ENCODE assay signal across 28 cellular contexts in the genomic region with DNA sequence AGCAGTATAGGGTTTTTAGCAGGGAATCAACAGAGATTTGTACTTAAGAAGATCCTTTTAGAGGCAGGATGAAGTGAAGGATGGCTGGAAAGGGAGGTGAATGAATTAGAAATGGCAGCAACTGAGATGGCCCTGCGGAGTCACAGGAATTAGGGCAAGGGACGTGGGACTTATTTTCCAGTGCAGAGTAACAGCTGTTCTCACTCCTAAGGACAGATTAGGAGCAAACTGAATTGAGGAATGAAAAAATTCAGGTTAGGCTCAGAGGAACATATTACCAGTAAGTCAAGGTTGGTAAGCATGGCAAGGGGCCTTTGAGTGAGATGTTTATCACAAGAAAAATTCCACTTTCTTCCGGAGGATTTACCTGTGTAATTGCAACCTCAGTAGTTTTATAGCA. TPM values are rescaled to one million over a fixed set of nuclear protein-coding genes. Genes with fewer than 3 reads are reported as not detected.
"Had no signal": no experiment of that assay in that cellular context is flagged by ENCODE, and none has a peak within 500 bp of the region (broad histone marks: within the 10 kb centered on the region; RNA-seq: fewer than 3 reads in every experiment).

No MANE protein-coding gene starts in this region.

- H3K36me3 ChIP-seq: esophagus squamous epithelium, heart right ventricle, prostate gland, right lobe of liver, stomach, thyroid gland had no signal

- H3K9me3 ChIP-seq: esophagus squamous epithelium, heart right ventricle, prostate gland, right lobe of liver, stomach, thyroid gland had no signal

- H3K4me3 Mint-ChIP-seq: memory B cell; naive thymus-derived CD4-positive, alpha-beta T cell; nephron progenitor cell; type B pancreatic cell had no signal

- H3K27ac ChIP-seq: coronary artery, esophagus squamous epithelium, heart right ventricle, prostate gland, right lobe of liver, stomach, thyroid gland had no signal

- H3K4me1 ChIP-seq: esophagus squamous epithelium, heart right ventricle, prostate gland, right lobe of liver, stomach, thyroid gland had no signal

- DNase-seq: dermis blood vessel endothelial cell; effector memory CD4-positive, alpha-beta T cell; esophagus squamous epithelium; foreskin melanocyte; glutamatergic neuron; heart right ventricle; midbrain; naive thymus-derived CD4-positive, alpha-beta T cell; nephron progenitor cell; nucleus accumbens; retina; right lobe of liver; stimulated activated CD4-positive, alpha-beta T cell treated with anti-CD3 and anti-CD28 coated beads, Interleukin-12 subunit alpha, Interleukin-12 subunit beta, amount 100 ng/mL, for 4 hours; stimulated activated CD4-positive, alpha-beta T cell treated with anti-CD3 and anti-CD28 coated beads, Interleukin-1b, Interleukin-23, amount 100 ng/mL, for 48 hours; stimulated activated CD4-positive, alpha-beta T cell treated with anti-CD3 and anti-CD28 coated beads, Interleukin-4, amount 100 ng/mL, for 1 hour; stimulated activated CD8-positive, alpha-beta memory T cell treated with anti-CD3 and anti-CD28 coated beads, Interleukin-4, amount 100 ng/mL, for 48 hours; stimulated activated naive CD4-positive, alpha-beta T cell; stomach; thyroid gland had no signal

- H3K4me1 Mint-ChIP-seq: naive thymus-derived CD4-positive, alpha-beta T cell; nephron progenitor cell had no signal

- H3K27me3 ChIP-seq: esophagus squamous epithelium, heart right ventricle, right lobe of liver, stomach, thyroid gland had no signal

- H3K9me3 Mint-ChIP-seq: memory B cell, nephron progenitor cell, type B pancreatic cell had no signal

- H3K27me3 Mint-ChIP-seq: memory B cell had no signal

- H3K27ac Mint-ChIP-seq: memory B cell; naive thymus-derived CD4-positive, alpha-beta T cell; nephron progenitor cell; type B pancreatic cell had no signal

- H3K4me3 ChIP-seq: coronary artery, esophagus squamous epithelium, heart right ventricle, lung, prostate gland, right lobe of liver, smooth muscle cell, stomach, thyroid gland had no signal

- H3K4me2 ChIP-seq: smooth muscle cell had no signal

- H3K36me3 Mint-ChIP-seq: naive thymus-derived CD4-positive, alpha-beta T cell; type B pancreatic cell had no signal

- ATAC-seq: left lobe of liver; naive thymus-derived CD4-positive, alpha-beta T cell; right lobe of liver had no signal

RNA-seq across cellular contexts. Expression of a gene that starts 34.4 kb away (rescaled TPM):
- total RNA-seq: endothelial cell of umbilical vein, smooth muscle cell had no signal
- polyA plus RNA-seq: endothelial cell of umbilical vein; keratinocyte; naive thymus-derived CD4-positive, alpha-beta T cell; smooth muscle cell had no signal

RNA-seq across cellular contexts. Expression of a gene that starts 34.9 kb away (rescaled TPM):
- total RNA-seq: endothelial cell of umbilical vein had no signal
- polyA plus RNA-seq: endothelial cell of umbilical vein, keratinocyte had no signal
